25 cellular contexts compared by ENCODE assay signal in the genomic region with DNA sequence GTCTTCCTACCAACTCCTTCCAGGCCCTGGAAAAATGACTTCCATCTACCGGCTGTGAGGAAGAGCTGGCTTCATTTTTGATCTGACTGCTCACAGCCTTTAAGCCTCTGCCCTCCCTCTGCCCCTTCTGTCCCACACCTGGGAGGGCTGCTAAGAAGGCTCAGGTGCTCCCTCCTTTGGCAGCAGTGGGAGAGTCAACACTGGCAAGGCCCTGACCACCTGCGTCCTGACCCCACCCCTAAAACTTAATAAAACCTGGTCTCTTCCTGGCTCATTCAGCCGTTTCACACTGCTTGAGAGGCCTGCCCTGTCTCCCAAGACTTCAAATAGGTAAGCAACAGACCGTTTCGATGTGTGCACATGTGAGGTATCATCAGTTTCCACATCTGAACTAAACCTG. TPM values are rescaled to one million over a fixed set of nuclear protein-coding genes. Genes with fewer than 3 reads are reported as not detected.
A peak's percentile ranks its signal among the peaks of the same experiment; 100 is the strongest.
DNase-seq lines count a peak whose midpoint lies in the region; ATAC-seq, FAIRE-seq and TF ChIP-seq lines count a peak whose summit lies in the region.
"Had no signal": no experiment of that assay in that cellular context is flagged by ENCODE, and none has a peak within 500 bp of the region (broad histone marks: within the 10 kb centered on the region; RNA-seq: fewer than 3 reads in every experiment).

No MANE protein-coding gene starts in this region.

- H2AFZ ChIP-seq in GM23338 (no peak overlapping the region), OCI-LY1 (ENCODE audit: low read length) (no peak overlapping the region), neural progenitor cell (replicated peaks) (no peak overlapping the region)

- ATAC-seq in GM23338 (peak; percentile 98), T-cell (replicated peaks in 1 of 4) (no peak)
- ATAC-seq: activated CD4-positive, CD25-positive, alpha-beta regulatory T cell treated with anti-CD3 and anti-CD28 coated beads, Interleukin-2, amount 50 U/mL, for 24 hours; body of pancreas; heart right ventricle; stimulated activated naive CD8-positive, alpha-beta T cell treated with anti-CD3 and anti-CD28 coated beads, Interleukin-15, amount 100 ng/mL, for 72 hours had no signal

- H3K27ac ChIP-seq in GM23338 (ENCODE audit: low read depth) (no peak overlapping the region; the same call in 1 of the 2 replicates), OCI-LY1 (ENCODE audit: low read depth, low read length, poor library complexity, severe bottlenecking) (peak overlapping the region; percentile 100), endodermal cell (ENCODE audit: low read depth, low read length) (no peak overlapping the region), neural progenitor cell (no peak overlapping the region)
- H3K27ac ChIP-seq: body of pancreas, heart right ventricle, left ventricle myocardium inferior, sigmoid colon, tibial nerve had no signal

- peaks cover 5% of the 10 kb centered on the region; the same call in 1 of the 2 replicates for H4K20me1 ChIP-seq in GM23338 (replicated peaks; ENCODE audit: insufficient read depth)
- H4K20me1 ChIP-seq in OCI-LY1 (ENCODE audit: insufficient read depth, low read length): no peaks in the 10 kb centered on the region
- H4K20me1 ChIP-seq in neural progenitor cell (ENCODE audit: low read depth): no peaks in the 10 kb centered on the region

- H3F3A ChIP-seq in GM23338 (replicated peaks; ENCODE audit: low read depth): no peaks in the 10 kb centered on the region
- no peaks in the 10 kb centered on the region; the same call in 1 of the 2 replicates for H3F3A ChIP-seq in OCI-LY1 (ENCODE audit: insufficient read depth, low read length)
- no peaks in the 10 kb centered on the region for H3F3A ChIP-seq in neural progenitor cell (ENCODE audit: low read depth)

- H3K9me2 ChIP-seq in GM23338 (ENCODE audit: insufficient read depth): no peaks in the 10 kb centered on the region
- no peaks in the 10 kb centered on the region for H3K9me2 ChIP-seq in OCI-LY1 (ENCODE audit: low read depth, low read length)

- POLR2A ChIA-PET in T-cell (lab: Charles Lee): no interaction called here

- CTCF ChIA-PET in T-cell (lab: Charles Lee): interaction anchor here in 1 of 2 donors (1.7 kb wide), 1 partner anchor 8 kb away, joined by 5 read pairs; no protein-coding TSS in a partner anchor

- H3K79me2 ChIP-seq in GM23338 (replicated peaks; ENCODE audit: insufficient read depth) (no peaks in the 10 kb centered on the region), OCI-LY1 (ENCODE audit: insufficient read depth, low read length) (peaks cover 37% of the 10 kb centered on the region), neural progenitor cell (ENCODE audit: low read depth) (no peaks in the 10 kb centered on the region)

- H3K36me3 Mint-ChIP-seq in GM23338 (ENCODE audit: low read depth) (peaks cover 16% of the 10 kb centered on the region), endodermal cell (ENCODE audit: low read depth) (peaks cover 26% of the 10 kb centered on the region), neural progenitor cell (peaks cover 14% of the 10 kb centered on the region), T-cell (peaks cover 58% of the 10 kb centered on the region)

- H3K27me3 ChIP-seq in GM23338 (ENCODE audit: insufficient read depth) (no peaks in the 10 kb centered on the region), OCI-LY1 (ENCODE audit: insufficient read depth, low read length) (no peaks in the 10 kb centered on the region), endodermal cell (ENCODE audit: control insufficient read depth, insufficient read depth, low read length, poor library complexity, severe bottlenecking) (no peaks in the 10 kb centered on the region), neural progenitor cell (no peaks in the 10 kb centered on the region)
- H3K27me3 ChIP-seq: body of pancreas, heart right ventricle, sigmoid colon, tibial nerve had no signal

- 82 to 86% methylated on average over 4 to 5 of the region's 5 CpGs for WGBS in endodermal cell (ENCODE audit: insufficient coverage in 1 of 2, insufficient read length in 1 of 2), 2 experiments

- H3K27me3 Mint-ChIP-seq in GM23338 (ENCODE audit: insufficient read depth, low read depth, poor library complexity) (peaks cover 4% of the 10 kb centered on the region), endodermal cell (ENCODE audit: insufficient read depth) (no peaks in the 10 kb centered on the region), neural progenitor cell (ENCODE audit: insufficient read depth, low read depth) (no peaks in the 10 kb centered on the region), T-cell (no peaks in the 10 kb centered on the region)
- H3K27me3 Mint-ChIP-seq: activated CD4-positive, alpha-beta memory T cell treated with anti-CD3 and anti-CD28 coated beads for 36 hours; stimulated activated naive CD8-positive, alpha-beta T cell treated with anti-CD3 and anti-CD28 coated beads, Interleukin-15, amount 100 ng/mL, for 72 hours had no signal

- peak; percentile 71 for DNase-seq in GM23338 (ENCODE audit: low spot score)
- DNase-seq in endodermal cell: peak; percentile 85
- peak; percentile 9 for DNase-seq in neural progenitor cell (ENCODE audit: low spot score)
- DNase-seq in T1000 (lab: John Stamatoyannopoulos, UW): no peak
- no peak for DNase-seq in activated gamma-delta T cell (lab: John Stamatoyannopoulos, UW)
- DNase-seq in T-cell: no peak
- DNase-seq in HTR-8/SVneo (ENCODE audit: insufficient read length, low spot score): no peak
- DNase-seq: activated CD4-positive, alpha-beta memory T cell treated with anti-CD3 and anti-CD28 coated beads for 36 hours; activated effector memory CD4-positive, alpha-beta T cell treated with anti-CD3 and anti-CD28 coated beads, Interleukin-2, amount 50 U/mL, for 16 hours; body of pancreas; heart right ventricle; immature natural killer cell; left ventricle myocardium inferior; NCI-H146; NCI-H2171 treated with DMSO at 0.1 percent for 48 hours; NCI-H524 treated with DMSO at 0.1 percent for 48 hours; posterior cingulate gyrus; sigmoid colon; stimulated activated naive CD8-positive, alpha-beta T cell treated with anti-CD3 and anti-CD28 coated beads, Interleukin-15, amount 100 ng/mL, for 72 hours had no signal

- peaks cover 3% of the 10 kb centered on the region; the same call in 1 of the 2 replicates for H3K36me3 ChIP-seq in GM23338 (ENCODE audit: insufficient read depth)
- peaks cover 31% of the 10 kb centered on the region for H3K36me3 ChIP-seq in OCI-LY1 (ENCODE audit: insufficient read depth, low read length)
- peaks cover 15% of the 10 kb centered on the region for H3K36me3 ChIP-seq in endodermal cell (ENCODE audit: control insufficient read depth, insufficient read depth, low read length)
- no peaks in the 10 kb centered on the region for H3K36me3 ChIP-seq in neural progenitor cell

- no peaks in the 10 kb centered on the region; the same call in 1 of the 2 replicates for H3K4me1 ChIP-seq in GM23338 (ENCODE audit: insufficient read depth)
- H3K4me1 ChIP-seq in OCI-LY1 (ENCODE audit: insufficient read depth, low read length, severe bottlenecking): peaks cover 90% of the 10 kb centered on the region
- no peaks in the 10 kb centered on the region for H3K4me1 ChIP-seq in endodermal cell (ENCODE audit: control insufficient read depth, insufficient read depth, low read length)
- no peaks in the 10 kb centered on the region for H3K4me1 ChIP-seq in neural progenitor cell
- H3K4me1 ChIP-seq: body of pancreas had no signal

- H3K9me3 Mint-ChIP-seq in GM23338 (no peaks in the 10 kb centered on the region), endodermal cell (no peaks in the 10 kb centered on the region), neural progenitor cell (no peaks in the 10 kb centered on the region), T-cell (no peaks in the 10 kb centered on the region)
- H3K9me3 Mint-ChIP-seq: activated CD4-positive, alpha-beta memory T cell treated with anti-CD3 and anti-CD28 coated beads for 36 hours; immature natural killer cell; neural crest cell; stimulated activated naive CD8-positive, alpha-beta T cell treated with anti-CD3 and anti-CD28 coated beads, Interleukin-15, amount 100 ng/mL, for 72 hours had no signal

- H3K9ac ChIP-seq in OCI-LY1 (ENCODE audit: low read length) (peak overlapping the region; percentile 83), endodermal cell (ENCODE audit: extremely low read depth, low read length, poor library complexity, severe bottlenecking) (no peak overlapping the region), neural progenitor cell (no peak overlapping the region)
- H3K9ac ChIP-seq: KMS-11 had no signal

- no peaks in the 10 kb centered on the region for H3K9me3 ChIP-seq in OCI-LY1 (ENCODE audit: low read length)
- no peaks in the 10 kb centered on the region for H3K9me3 ChIP-seq in endodermal cell (ENCODE audit: control insufficient read depth, low read length)
- H3K9me3 ChIP-seq in neural progenitor cell (ENCODE audit: low read depth): no peaks in the 10 kb centered on the region
- H3K9me3 ChIP-seq: body of pancreas, heart right ventricle, left ventricle myocardium inferior, sigmoid colon, tibial nerve had no signal

- peak; percentile 40 to 75 for TF ChIP-seq CTCF in GM23338 (conservative IDR thresholded peaks at IDR 0.05; ENCODE audit: low read depth in 2 of 2)
- peak; percentile 65 for TF ChIP-seq CTCF in OCI-LY1 (IDR thresholded peaks at IDR 0.05; ENCODE audit: low read length)
- peak; percentile 66 for TF ChIP-seq CTCF in endodermal cell (conservative IDR thresholded peaks at IDR 0.05)
- TF ChIP-seq CTCF in neural progenitor cell (IDR thresholded peaks at IDR 0.05): peak; percentile 4

- H3K4me3 Mint-ChIP-seq in GM23338 (no peak overlapping the region), endodermal cell (no peak overlapping the region), neural progenitor cell (no peak overlapping the region), T-cell (no peak overlapping the region)
- H3K4me3 Mint-ChIP-seq: activated CD4-positive, alpha-beta memory T cell treated with anti-CD3 and anti-CD28 coated beads for 36 hours; immature natural killer cell; neural crest cell; stimulated activated naive CD8-positive, alpha-beta T cell treated with anti-CD3 and anti-CD28 coated beads, Interleukin-15, amount 100 ng/mL, for 72 hours had no signal

- H3K4me1 Mint-ChIP-seq in GM23338 (peaks cover 35% of the 10 kb centered on the region), endodermal cell (peaks cover 9% of the 10 kb centered on the region), neural progenitor cell (peaks cover 27% of the 10 kb centered on the region), T-cell (peaks cover 0 to 9% (median 0%) of the 10 kb centered on the region in 3 donors)

- H3K4me2 ChIP-seq in GM23338 (no peak overlapping the region), OCI-LY1 (ENCODE audit: low read length) (peak overlapping the region; percentile 76), neural progenitor cell (no peak overlapping the region)

- H3K4me3 ChIP-seq in GM23338 (no peak overlapping the region), OCI-LY1 (ENCODE audit: low read depth, low read length, poor library complexity, severe bottlenecking) (peak overlapping the region; percentile 78), endodermal cell (ENCODE audit: low read length) (no peak overlapping the region), neural progenitor cell (no peak overlapping the region)
- H3K4me3 ChIP-seq: body of pancreas, heart right ventricle, left ventricle myocardium inferior, sigmoid colon, tibial nerve had no signal

- FAIRE-seq in HTR-8/SVneo (lab: Jason Lieb, UNC): no peak
- FAIRE-seq: D721Med had no signal

- H3K27ac Mint-ChIP-seq in GM23338: 0 out of 2 replicates have a peak overlapping the region, but pooled peaks have one; percentile 60
- peak overlapping the region; percentile 17 for H3K27ac Mint-ChIP-seq in endodermal cell
- no peak overlapping the region for H3K27ac Mint-ChIP-seq in neural progenitor cell
- no peak overlapping the region for H3K27ac Mint-ChIP-seq in T-cell
- H3K27ac Mint-ChIP-seq: activated CD4-positive, alpha-beta memory T cell treated with anti-CD3 and anti-CD28 coated beads for 36 hours had no signal

RNA-seq across cellular contexts. Expression of a gene that starts 52.1 kb away (rescaled TPM):
- total RNA-seq in GM23338 (2014; rRNA removed; shearing (Covaris generic)): 28.7 and 44.9 TPM in 2 replicates
- polyA plus RNA-seq in GM23338 (2016; fragmentation: Nextera tagmentation; extraction: Ambion mirVana): 21.7 and 22.4 TPM in 2 replicates
- 10 to 100 TPM; 46.1 to 46.5 TPM for total RNA-seq in endodermal cell
- 38.8 TPM for polyA plus RNA-seq in endodermal cell (2013, experiment 1 of 2)
- polyA plus RNA-seq in endodermal cell (2013, experiment 2 of 2): 35.3 TPM
- 33.5 and 56.3 TPM in 2 replicates for total RNA-seq in neural progenitor cell (ENCODE audit: low replicate concordance)
- 10 to 100 TPM; 49.7 to 83.9 (median 65.9) TPM for total RNA-seq in T-cell

RNA-seq across cellular contexts. Expression of a gene that starts 55.2 kb away (rescaled TPM):
- total RNA-seq in GM23338 (2014; rRNA removed; shearing (Covaris generic)): 12.5 and 14.9 TPM in 2 replicates
- polyA plus RNA-seq in GM23338 (2016; fragmentation: Nextera tagmentation; extraction: Ambion mirVana): 4.0 and 5.2 TPM in 2 replicates
- total RNA-seq in endodermal cell (10 to 100 TPM; 15.9 to 16.4 TPM), neural progenitor cell (ENCODE audit: low replicate concordance) (14.2 and 16.3 TPM in 2 replicates), T-cell (10 to 100 TPM in 4 of 5 donors, 1 to 10 TPM in 1; 10.0 to 15.6 (median 14.2) TPM)
- 9.9 TPM for polyA plus RNA-seq in endodermal cell (2013, experiment 1 of 2)
- 9.7 TPM for polyA plus RNA-seq in endodermal cell (2013, experiment 2 of 2)

Comparison
In these comparisons a context has a peak if more than half of its experiments do, and no peak if none do; other contexts are left out.
1. DNase-seq: peak in GM23338 (single experiment), endodermal cell (single experiment) and neural progenitor cell (single experiment); none in T1000 (single experiment), activated gamma-delta T cell (single experiment), T-cell (0 of 34) and HTR-8/SVneo (single experiment).
2. H3K27ac Mint-ChIP-seq: peak in GM23338 (single experiment) and endodermal cell (single experiment); none in neural progenitor cell (single experiment) and T-cell (0 of 2).
3. CTCF ChIP-seq: peak in every context shown above with its lines; median percentile 66 in endodermal cell; 65 in OCI-LY1; 58 in GM23338; 4 in neural progenitor cell.